In the genomic region with DNA sequence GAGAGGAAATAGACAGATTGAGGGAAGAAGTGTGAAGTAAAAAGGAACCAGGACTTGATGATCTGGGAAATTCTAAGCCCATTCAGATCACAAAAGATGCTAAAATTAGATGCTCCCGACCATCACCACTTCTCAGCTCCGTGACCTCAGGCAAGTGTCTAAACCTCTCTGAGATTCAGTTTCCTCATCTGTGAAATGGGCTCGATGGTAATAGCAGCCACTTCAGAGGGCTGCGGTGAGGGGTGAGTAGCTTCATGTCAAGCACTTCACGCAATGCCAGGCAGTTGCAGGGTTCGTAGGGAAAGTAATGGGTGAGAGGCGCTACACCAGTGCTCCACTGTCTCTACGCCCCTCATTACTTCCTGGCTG, we compare ENCODE assay signal across 11 cellular contexts. TPM values are rescaled to one million over a fixed set of nuclear protein-coding genes. Genes with fewer than 3 reads are reported as not detected.
DNase-seq lines count a peak whose midpoint lies in the region; ATAC-seq, FAIRE-seq and TF ChIP-seq lines count a peak whose summit lies in the region.
"Had no signal": no experiment of that assay in that cellular context is flagged by ENCODE, and none has a peak within 500 bp of the region (broad histone marks: within the 10 kb centered on the region; RNA-seq: fewer than 3 reads in every experiment).

No MANE protein-coding gene starts in this region.

- H3K4me2 ChIP-seq in GM12878 (ENCODE audit: control insufficient read depth, insufficient read depth) (0 out of 2 replicates have a peak overlapping the region, but pooled peaks have one; percentile 22), PC-3 (ENCODE audit: low read length) (no peak overlapping the region)
- H3K4me2 ChIP-seq: PC-9 had no signal

- H3K27ac ChIP-seq in CD8-positive, alpha-beta memory T cell (ENCODE audit: low read depth, low read length): no peak overlapping the region
- H3K27ac ChIP-seq in GM12878 (ENCODE audit: control insufficient read depth, insufficient read depth) (no peak overlapping the region), ovary (peak overlapping the region; percentile 5 to 82), PC-3 (ENCODE audit: low read length) (no peak overlapping the region)
- H3K27ac ChIP-seq: PC-9 had no signal

- DNase-seq in CD8-positive, alpha-beta memory T cell: peak in 4 of 5 donors; percentile 29 to 73 (median 56)
- peak; percentile 70 for DNase-seq in Jurkat, Clone E6-1 (ENCODE audit: low read depth, low spot score)
- no peak for DNase-seq in GM12878 (ENCODE audit: low read depth, low spot score)
- no peak for DNase-seq in ovary
- DNase-seq in PC-3: no peak
- DNase-seq in GM10266 (ENCODE audit: extremely low spot score): no peak
- DNase-seq: cerebellar nuclear complex, DMS53, NCI-H2227 treated with DMSO at 0.1 percent for 48 hours, PC-9 had no signal

- peak overlapping the region; percentile 60 to 95 (median 76) for H3K4me3 Mint-ChIP-seq in CD8-positive, alpha-beta memory T cell

- H3F3A ChIP-seq in PC-3 (ENCODE audit: low read length, unreplicated experiment): no peaks in the 10 kb centered on the region

- H3K36me3 ChIP-seq in CD8-positive, alpha-beta memory T cell (ENCODE audit: insufficient read depth, low read length): no peaks in the 10 kb centered on the region
- no peaks in the 10 kb centered on the region for H3K36me3 ChIP-seq in GM12878 (ENCODE audit: control insufficient read depth in 2 of 2, insufficient read depth in 2 of 2, low read length in 1 of 2)
- H3K36me3 ChIP-seq in ovary: no peaks in the 10 kb centered on the region
- H3K36me3 ChIP-seq in PC-3 (ENCODE audit: low read depth, low read length): no peaks in the 10 kb centered on the region

- no peaks in the 10 kb centered on the region for H3K9me3 Mint-ChIP-seq in CD8-positive, alpha-beta memory T cell

- TF ChIP-seq CTCF in GM12878 (IDR thresholded peaks at IDR 0.05 in 2 of 3, conservative IDR thresholded peaks at IDR 0.05 in 1 of 3; ENCODE audit: control insufficient read depth in 2 of 3, extremely low read depth in 1 of 3, insufficient read depth in 1 of 3, low read depth in 3 of 3, low read length in 3 of 3) (no peak), ovary (IDR thresholded peaks at IDR 0.05) (no peak), PC-3 (conservative IDR thresholded peaks at IDR 0.05; ENCODE audit: low read depth, low read length) (no peak), GM10266 (IDR thresholded peaks at IDR 0.05; ENCODE audit: control insufficient read depth, insufficient read depth, low read depth, missing control alignments) (no peak)

- H3K27me3 ChIP-seq in CD8-positive, alpha-beta memory T cell (ENCODE audit: insufficient read depth, low read length, poor library complexity, severe bottlenecking): no peaks in the 10 kb centered on the region
- H3K27me3 ChIP-seq in GM12878 (replicated peaks in 1 of 2; ENCODE audit: control insufficient read depth in 2 of 2, insufficient read depth in 2 of 2, low read length in 1 of 2) (no peaks in the 10 kb centered on the region), ovary (no peaks in the 10 kb centered on the region), PC-3 (ENCODE audit: low read length) (no peaks in the 10 kb centered on the region)

- H3K9ac ChIP-seq in GM12878 (ENCODE audit: control insufficient read depth, insufficient read depth, low read length): no peak overlapping the region
- H3K9ac ChIP-seq in PC-3 (ENCODE audit: low read length): no peak overlapping the region

- RAD21 ChIA-PET in GM12878 (lab: Charles Lee; ENCODE audit: unreplicated experiment): interaction anchor here (0.6 kb wide), 1 partner anchor 327 kb away, joined by 3 read pairs; no protein-coding TSS in a partner anchor

- no peaks in the 10 kb centered on the region for H3K9me3 ChIP-seq in CD8-positive, alpha-beta memory T cell (ENCODE audit: low read length)
- H3K9me3 ChIP-seq in GM12878 (replicated peaks; ENCODE audit: control insufficient read depth, insufficient read depth, low read length) (no peaks in the 10 kb centered on the region), ovary (no peaks in the 10 kb centered on the region), PC-3 (ENCODE audit: low read length) (no peaks in the 10 kb centered on the region)

- in situ Hi-C loops in GM12878 (cut with MboI): loop anchor here (25.0 kb wide), 1 partner anchor 1495 kb away; the partner anchor contains the start of gene KLF16

- no peaks in the 10 kb centered on the region for H4K20me1 ChIP-seq in GM12878 (ENCODE audit: control insufficient read depth, insufficient read depth)
- H4K20me1 ChIP-seq in PC-3 (ENCODE audit: low read length): no peaks in the 10 kb centered on the region

- FAIRE-seq in GM12878 (lab: Jason Lieb, UNC): no peak

- ATAC-seq in GM12878: peak; percentile 2; the same call in 2 of the 3 replicates
- ATAC-seq in PC-3: no peak
- no peak for ATAC-seq in GM19467 (IDR thresholded peaks at IDR 0.05; ENCODE audit: unreplicated experiment)

- peaks cover 0 to 8% (median 0%) of the 10 kb centered on the region in 3 donors for H3K36me3 Mint-ChIP-seq in CD8-positive, alpha-beta memory T cell

- SMC1A ChIA-PET in GM12878 (lab: Charles Lee; ENCODE audit: uncharacterized antibody, unreplicated experiment): interaction anchor here (1.2 to 1.4 kb wide), 2 partner anchors 11 to 72 kb away, joined by 3 to 4 read pairs; no protein-coding TSS in a partner anchor

- no TSS peak for BruUV-seq in GM12878 (replicated peaks; lab: Mats Ljungman, UMichigan)
- BruUV-seq in PC-3 (replicated peaks; lab: Mats Ljungman, UMichigan): no TSS peak

- peaks cover 23 to 40% (median 25%) of the 10 kb centered on the region in 3 donors for H3K4me1 Mint-ChIP-seq in CD8-positive, alpha-beta memory T cell

- WGBS in GM12878 (ENCODE audit: insufficient coverage, insufficient replicate concordance, low lambda C conversion rate, missing lambda C conversion rate): 42% methylated on average over 8 of the region's 8 CpGs
- 73 to 85% (median 76%) methylated on average over 8 of the region's 8 CpGs for WGBS in ovary, 3 donors

- H2AFZ ChIP-seq in GM12878 (ENCODE audit: control insufficient read depth, low read depth, low read length) (no peak overlapping the region), PC-3 (ENCODE audit: low read length) (no peak overlapping the region)
- H2AFZ ChIP-seq: PC-9 had no signal

- CTCF ChIA-PET in CD8-positive, alpha-beta memory T cell (lab: Charles Lee): no interaction called here
- CTCF ChIA-PET in GM12878 (lab: Yijun Ruan, JAX) (interaction anchor here (1.1 to 2.2 kb wide), 2 partner anchors 53 to 72 kb away, joined by 3 to 12 read pairs; no protein-coding TSS in a partner anchor), PC-3 (lab: Charles Lee) (no interaction called here)

- intact Hi-C loops in GM12878 (cut with micrococcal nuclease; ENCODE audit: unreplicated experiment): no loop called here
- intact Hi-C loops in ovary (cut with DNase I): no loop called here
- intact Hi-C loops in PC-3 (cut with micrococcal nuclease): no loop called here

- no peak for TF ChIP-seq POLR2A in GM12878 (IDR thresholded peaks at IDR 0.05; ENCODE audit: low read depth, low read length)
- TF ChIP-seq POLR2A in ovary (IDR thresholded peaks at IDR 0.05): no peak

- H3K4me1 ChIP-seq in CD8-positive, alpha-beta memory T cell (ENCODE audit: insufficient read depth, low read length): peaks cover 24% of the 10 kb centered on the region
- H3K4me1 ChIP-seq in GM12878 (ENCODE audit: control insufficient read depth, insufficient read depth, low read length): peaks cover 19% of the 10 kb centered on the region
- H3K4me1 ChIP-seq in ovary (ENCODE audit: insufficient read depth): peaks cover 8% of the 10 kb centered on the region
- no peaks in the 10 kb centered on the region; the same call in 1 of the 2 replicates for H3K4me1 ChIP-seq in PC-3 (ENCODE audit: insufficient read depth, low read length)

- no peaks in the 10 kb centered on the region for H3K27me3 Mint-ChIP-seq in CD8-positive, alpha-beta memory T cell

- no peaks in the 10 kb centered on the region for H3K9me2 ChIP-seq in PC-3 (replicated peaks; ENCODE audit: low read length)

- H3K27ac Mint-ChIP-seq in CD8-positive, alpha-beta memory T cell: peak overlapping the region; percentile 75 to 94 (median 82)

- no peak for TF ChIP-seq EP300 in GM12878 (IDR thresholded peaks at IDR 0.05; ENCODE audit: borderline replicate concordance in 1 of 2, control insufficient read depth in 1 of 2, low read depth in 2 of 2, low read length in 2 of 2)
- TF ChIP-seq EP300 in ovary (IDR thresholded peaks at IDR 0.05): no peak

- H3K79me2 ChIP-seq in GM12878 (ENCODE audit: control insufficient read depth, insufficient read depth, low read length) (peaks cover 24% of the 10 kb centered on the region), PC-3 (ENCODE audit: low read length) (peaks cover 19% of the 10 kb centered on the region)

- POLR2A ChIA-PET in CD8-positive, alpha-beta memory T cell (lab: Charles Lee): no interaction called here
- POLR2A ChIA-PET in GM12878 (lab: Charles Lee) (interaction anchor here (1.8 kb wide), 1 partner anchor 12 kb away, joined by 7 read pairs; no protein-coding TSS in a partner anchor), PC-3 (lab: Charles Lee; ENCODE audit: unreplicated experiment) (no interaction called here)

- no peak for TF ChIP-seq RAD21 in GM12878 (IDR thresholded peaks at IDR 0.05; ENCODE audit: insufficient read depth, low read depth, low read length)

- no peak overlapping the region for H3K4me3 ChIP-seq in CD8-positive, alpha-beta memory T cell (ENCODE audit: low read length)
- H3K4me3 ChIP-seq in Jurkat, Clone E6-1 (ENCODE audit: low read length): no peak overlapping the region
- H3K4me3 ChIP-seq in GM12878: no peak overlapping the region
- no peak overlapping the region for H3K4me3 ChIP-seq in ovary
- H3K4me3 ChIP-seq in PC-3 (ENCODE audit: low read length): no peak overlapping the region
- H3K4me3 ChIP-seq: PC-9 had no signal

RNA-seq across cellular contexts. Expression of gene NFIC, which starts 9.0 kb away (rescaled TPM):
- 10 to 100 TPM; 16.1 to 19.4 TPM for total RNA-seq in CD8-positive, alpha-beta memory T cell
- polyA plus RNA-seq in CD8-positive, alpha-beta memory T cell: 17.8 TPM
- polyA plus RNA-seq in Jurkat, Clone E6-1 (2012; ENCODE audit: insufficient read depth, insufficient read length): 5.2 TPM
- 77.1 and 95.5 TPM in 2 replicates for total RNA-seq in GM12878 (2013; cell fraction: nucleolus; rRNA removed)
- total RNA-seq in GM12878 (2014; rRNA removed): 8.8 and 9.2 TPM in 2 replicates
- 2.8 and 5.3 TPM in 2 replicates for total RNA-seq in GM12878 (2014; rRNA removed; fragmentation: Illumina TruSeq; extraction: Trizol)
- 50.5 and 53.5 TPM in 2 replicates for total RNA-seq in GM12878 (2021)
- 3.6 TPM for polyA plus RNA-seq in GM12878 (2011; ENCODE audit: low read depth)
- 0.86 and 1.6 TPM in 2 replicates for polyA plus RNA-seq in GM12878 (2011; rRNA removed)
- polyA plus RNA-seq in GM12878 (2011; cell fraction: cytosol; rRNA removed): 2.1 and 2.2 TPM in 2 replicates
- polyA plus RNA-seq in GM12878 (2011; cell fraction: nucleus; rRNA removed): 11.0 and 19.5 TPM in 2 replicates
- 12.5 and 13.5 TPM in 2 replicates for polyA plus RNA-seq in GM12878 (2012)
- 4.6 and 11.1 TPM in 2 replicates for polyA plus RNA-seq in GM12878 (2014; fragmentation: Illumina TruSeq; extraction: Trizol)
- polyA plus RNA-seq in GM12878 (2014; fragmentation: Nextera tagmentation; extraction: Ambion mirVana): 1 to 10 TPM in 1 of 2 experiments, under 1 TPM in 1; 0.71 to 1.1 TPM
- polyA plus RNA-seq in GM12878 (2014; rRNA removed): 13.8 and 16.8 TPM in 2 replicates
- polyA plus RNA-seq in GM12878 (2016; fragmentation: Nextera tagmentation; extraction: Ambion mirVana): 10 to 100 TPM; 18.5 to 22.2 TPM
- 3.4 and 7.2 TPM in 2 replicates for polyA minus RNA-seq in GM12878 (2011; rRNA and poly(A)+ RNA removed)
- polyA minus RNA-seq in GM12878 (2011; cell fraction: cytosol; rRNA and poly(A)+ RNA removed): 8.4 and 9.6 TPM in 2 replicates
- polyA minus RNA-seq in GM12878 (2011; cell fraction: nucleus; rRNA and poly(A)+ RNA removed): 8.9 and 14.9 TPM in 2 replicates
- total RNA-seq in ovary: 100 to 1,000 TPM in 5 of 7 donors, 10 to 100 TPM in 2; 62.0 to 345 (median 283) TPM
- 10 to 100 TPM; 31.9 to 71.1 TPM for polyA plus RNA-seq in ovary
- 31.7 and 49.6 TPM in 2 replicates for total RNA-seq in PC-3 (2014; rRNA removed)

Comparison
In these comparisons a context has a peak if more than half of its experiments do, and no peak if none do; other contexts are left out.
1. DNase-seq: peak in CD8-positive, alpha-beta memory T cell (4 of 5) and Jurkat, Clone E6-1 (single experiment); none in GM12878 (single experiment), ovary (0 of 5), PC-3 (single experiment) and GM10266 (single experiment).
2. H3K27ac ChIP-seq: peak in ovary (2 of 2); none in CD8-positive, alpha-beta memory T cell (single experiment), GM12878 (single experiment) and PC-3 (single experiment).